Comparison of ENCODE assay signal across 21 cellular contexts in the genomic region with DNA sequence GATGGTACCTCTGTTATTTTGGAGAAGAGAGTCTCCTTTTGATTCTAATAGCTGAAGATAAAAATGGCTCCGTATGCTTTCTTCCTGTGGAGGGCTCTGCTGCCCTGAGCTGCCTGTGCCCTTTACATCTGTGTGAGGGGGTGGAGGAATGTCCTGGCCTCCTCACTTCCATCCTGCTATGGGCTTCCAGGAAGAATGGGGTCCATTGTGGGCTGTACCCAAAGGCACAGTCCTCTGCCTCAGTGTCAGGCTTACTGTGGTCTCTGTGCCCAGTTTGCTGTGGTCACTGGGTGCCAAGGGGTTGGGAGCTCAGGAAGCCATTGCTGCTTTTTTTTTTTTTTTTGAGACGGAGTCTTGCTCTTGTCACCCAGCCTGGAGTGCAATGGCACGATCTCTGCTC. TPM values are rescaled to one million over a fixed set of nuclear protein-coding genes. Genes with fewer than 3 reads are reported as not detected.
A peak's percentile ranks its signal among the peaks of the same experiment; 100 is the strongest.
DNase-seq lines count a peak whose midpoint lies in the region; ATAC-seq and TF ChIP-seq lines count a peak whose summit lies in the region.
"Had no signal": no experiment of that assay in that cellular context is flagged by ENCODE, and none has a peak within 500 bp of the region (broad histone marks: within the 10 kb centered on the region; RNA-seq: fewer than 3 reads in every experiment).

No MANE protein-coding gene starts in this region.

- no peak for TF ChIP-seq EP300 in sigmoid colon (IDR thresholded peaks at IDR 0.05)

- no peaks in the 10 kb centered on the region for H3K9me2 ChIP-seq in GM23338 (ENCODE audit: insufficient read depth)

- no peaks in the 10 kb centered on the region for H3K27me3 ChIP-seq in GM23338 (ENCODE audit: insufficient read depth)
- no peaks in the 10 kb centered on the region for H3K27me3 ChIP-seq in right atrium auricular region
- H3K27me3 ChIP-seq in sigmoid colon, result no peaks in the 10 kb centered on the region

- H3K4me1 ChIP-seq in GM23338 (ENCODE audit: insufficient read depth), result peaks cover 4% of the 10 kb centered on the region
- H3K4me1 ChIP-seq in right atrium auricular region, result peaks cover 0 to 35% of the 10 kb centered on the region in 2 donors
- H3K4me1 ChIP-seq in sigmoid colon, result peaks cover 0 to 48% (median 41%) of the 10 kb centered on the region in 4 donors

- H3K79me2 ChIP-seq in GM23338 (replicated peaks; ENCODE audit: insufficient read depth), result peaks cover 95% of the 10 kb centered on the region

- 78 to 90% methylated on average over 3 of the region's 3 CpGs for WGBS in sigmoid colon, 2 donors

- H3K36me3 Mint-ChIP-seq in GM23338 (ENCODE audit: low read depth) (peaks cover 22% of the 10 kb centered on the region), WTC11 (peaks cover 24% of the 10 kb centered on the region)
- H3K36me3 Mint-ChIP-seq: activated naive CD8-positive, alpha-beta T cell treated with anti-CD3 and anti-CD28 coated beads, Interleukin-2, amount 10 ng/mL, durations not matched to agents 7 days and 5 days had no signal

- H3K36me3 ChIP-seq in GM23338 (ENCODE audit: insufficient read depth) (0 out of 2 replicates have a peak, but pooled peaks cover 6% of the 10 kb centered on the region), right atrium auricular region (no peaks in the 10 kb centered on the region), sigmoid colon (peaks cover 0 to 16% (median 0%) of the 10 kb centered on the region in 4 donors)

- CTCF ChIA-PET in WTC11 (lab: Charles Lee), result interaction anchor here (0.6 to 2.0 kb wide), 9 partner anchors 13 to 313 kb away, joined by 3 to 15 read pairs (median 4); a partner anchor contains a TSS

- no peak overlapping the region; the same call in 1 of the 2 replicates for H3K27ac Mint-ChIP-seq in GM23338
- H3K27ac Mint-ChIP-seq in WTC11, result peak overlapping the region; percentile 78; the same call in 1 of the 2 replicates
- H3K27ac Mint-ChIP-seq: activated naive CD8-positive, alpha-beta T cell treated with anti-CD3 and anti-CD28 coated beads, Interleukin-2, amount 10 ng/mL, durations not matched to agents 7 days and 5 days; activated T-helper 2 cell treated with anti-CD3 and anti-CD28 coated beads, Interferon-gamma antibody, Interleukin-2, Interleukin-4, amounts not matched to agents 10 μg/mL and 5 μg/mL and 100 μg/mL, durations not matched to agents 14 hours and 24 hours and 36 hours; immature natural killer cell; nephron progenitor cell had no signal

- TF ChIP-seq CTCF in GM23338 (conservative IDR thresholded peaks at IDR 0.05; ENCODE audit: low read depth in 2 of 2) (no peak), WTC11 (IDR thresholded peaks at IDR 0.05) (no peak), right atrium auricular region (IDR thresholded peaks at IDR 0.05) (no peak), sigmoid colon (IDR thresholded peaks at IDR 0.05) (no peak)

- H3F3A ChIP-seq in GM23338 (replicated peaks; ENCODE audit: low read depth), result peaks cover 4% of the 10 kb centered on the region; the same call in 1 of the 2 replicates

- H3K4me3 Mint-ChIP-seq in GM23338, result no peak overlapping the region
- H3K4me3 Mint-ChIP-seq in WTC11, result no peak overlapping the region
- H3K4me3 Mint-ChIP-seq: activated naive CD8-positive, alpha-beta T cell treated with anti-CD3 and anti-CD28 coated beads, Interleukin-2, amount 10 ng/mL, durations not matched to agents 7 days and 5 days; immature natural killer cell; nephron progenitor cell had no signal

- H3K4me2 ChIP-seq in GM23338, result no peak overlapping the region

- H3K9me3 ChIP-seq in right atrium auricular region (no peaks in the 10 kb centered on the region), sigmoid colon (no peaks in the 10 kb centered on the region)
- H3K9me3 ChIP-seq: Caco-2 had no signal

- H3K27ac ChIP-seq in GM23338 (ENCODE audit: low read depth) (peak overlapping the region; percentile 14; the same call in 1 of the 2 replicates), right atrium auricular region (peak overlapping the region; percentile 50 to 79), sigmoid colon (peak overlapping the region; percentile 11 to 63 (median 54))

- H3K4me1 Mint-ChIP-seq in GM23338, result peaks cover 14% of the 10 kb centered on the region
- H3K4me1 Mint-ChIP-seq in WTC11, result peaks cover 18% of the 10 kb centered on the region

- peak; percentile 51 for ATAC-seq in GM23338
- peak; percentile 33; the same call in 1 of the 2 replicates for ATAC-seq in WTC11

- H3K9me3 Mint-ChIP-seq in GM23338, result no peaks in the 10 kb centered on the region
- H3K9me3 Mint-ChIP-seq in WTC11, result no peaks in the 10 kb centered on the region
- H3K9me3 Mint-ChIP-seq: activated naive CD8-positive, alpha-beta T cell treated with anti-CD3 and anti-CD28 coated beads, Interleukin-2, amount 10 ng/mL, durations not matched to agents 7 days and 5 days; activated T-helper 2 cell treated with anti-CD3 and anti-CD28 coated beads, Interferon-gamma antibody, Interleukin-2, Interleukin-4, amounts not matched to agents 10 μg/mL and 5 μg/mL and 100 μg/mL, durations not matched to agents 14 hours and 24 hours and 36 hours; immature natural killer cell; nephron progenitor cell had no signal

- POLR2A ChIA-PET in WTC11 (lab: Charles Lee), result interaction anchor here (0.6 to 1.5 kb wide), 5 partner anchors 10 to 41 kb away, joined by 3 to 10 read pairs (median 4); a partner anchor contains a TSS

- no peak overlapping the region for H2AFZ ChIP-seq in GM23338

- DNase-seq in GM23338 (ENCODE audit: low spot score), result no peak
- no peak for DNase-seq in WTC11 (ENCODE audit: low spot score)
- DNase-seq in right atrium auricular region (ENCODE audit: low spot score), result no peak
- no peak for DNase-seq in sigmoid colon
- no peak for DNase-seq in MV-4-11 (lab: John Stamatoyannopoulos, UW)
- DNase-seq in DMS114 treated with DMSO at 0.1 percent for 48 hours (lab: John Stamatoyannopoulos, UW; ENCODE audit: unreplicated experiment), result no peak
- no peak for DNase-seq in SHP77 (lab: John Stamatoyannopoulos, UW)
- DNase-seq in NCI-H524 (lab: John Stamatoyannopoulos, UW), result no peak
- DNase-seq: activated CD4-positive, alpha-beta T cell treated with anti-CD3 and anti-CD28 coated beads, Interleukin-2, amount 50 U/mL, for 48 hours; activated CD8-positive, alpha-beta memory T cell treated with anti-CD3 and anti-CD28 coated beads, Interleukin-2, amount 50 U/mL, for 4 hours; activated naive CD8-positive, alpha-beta T cell treated with anti-CD3 and anti-CD28 coated beads, Interleukin-2, amount 10 ng/mL, durations not matched to agents 7 days and 5 days; Caco-2; DND-41; effector CD4-positive, alpha-beta T cell; hippocampal formation; immature natural killer cell; NCI-H1694 treated with DMSO at 0.1 percent for 48 hours; NCI-H69; nephron progenitor cell; T1000 had no signal

- H4K20me1 ChIP-seq in GM23338 (replicated peaks; ENCODE audit: insufficient read depth), result peaks cover 23% of the 10 kb centered on the region

- H3K4me3 ChIP-seq in GM23338, result no peak overlapping the region
- no peak overlapping the region for H3K4me3 ChIP-seq in right atrium auricular region
- no peak overlapping the region for H3K4me3 ChIP-seq in sigmoid colon

- intact Hi-C loops in sigmoid colon (cut with DNase I), result no loop called here

- peaks cover 3% of the 10 kb centered on the region for H3K27me3 Mint-ChIP-seq in GM23338 (ENCODE audit: insufficient read depth, low read depth, poor library complexity)
- no peaks in the 10 kb centered on the region for H3K27me3 Mint-ChIP-seq in WTC11 (ENCODE audit: low read depth)
- H3K27me3 Mint-ChIP-seq: activated naive CD8-positive, alpha-beta T cell treated with anti-CD3 and anti-CD28 coated beads, Interleukin-2, amount 10 ng/mL, durations not matched to agents 7 days and 5 days had no signal

- TF ChIP-seq POLR2A in sigmoid colon (IDR thresholded peaks at IDR 0.05), result no peak

TF ChIP-seq in GM23338, 12 proteins besides CTCF, POLR2A, EP300 and RAD21 (continues in another document):
- TF ChIP-seq JUNB (IDR thresholded peaks at IDR 0.05; ENCODE audit: unreplicated experiment) (no peak), EZH2 (IDR thresholded peaks at IDR 0.05; ENCODE audit: low read depth, unreplicated experiment) (no peak), STAT1 (IDR thresholded peaks at IDR 0.05; ENCODE audit: unreplicated experiment) (no peak)

TF ChIP-seq in WTC11, 78 proteins besides CTCF, POLR2A, EP300 and RAD21 (continues in another document):
- TF ChIP-seq SMAD4 (CRISPR knock-in tag; IDR thresholded peaks at IDR 0.05) (no peak), FOXJ3 (CRISPR knock-in tag; IDR thresholded peaks at IDR 0.05; ENCODE audit: borderline replicate concordance) (no peak), ZNF423 (CRISPR knock-in tag; IDR thresholded peaks at IDR 0.05) (no peak), NR2C2 (CRISPR knock-in tag; IDR thresholded peaks at IDR 0.05) (no peak)
- TF ChIP-seq, protein P1, sequence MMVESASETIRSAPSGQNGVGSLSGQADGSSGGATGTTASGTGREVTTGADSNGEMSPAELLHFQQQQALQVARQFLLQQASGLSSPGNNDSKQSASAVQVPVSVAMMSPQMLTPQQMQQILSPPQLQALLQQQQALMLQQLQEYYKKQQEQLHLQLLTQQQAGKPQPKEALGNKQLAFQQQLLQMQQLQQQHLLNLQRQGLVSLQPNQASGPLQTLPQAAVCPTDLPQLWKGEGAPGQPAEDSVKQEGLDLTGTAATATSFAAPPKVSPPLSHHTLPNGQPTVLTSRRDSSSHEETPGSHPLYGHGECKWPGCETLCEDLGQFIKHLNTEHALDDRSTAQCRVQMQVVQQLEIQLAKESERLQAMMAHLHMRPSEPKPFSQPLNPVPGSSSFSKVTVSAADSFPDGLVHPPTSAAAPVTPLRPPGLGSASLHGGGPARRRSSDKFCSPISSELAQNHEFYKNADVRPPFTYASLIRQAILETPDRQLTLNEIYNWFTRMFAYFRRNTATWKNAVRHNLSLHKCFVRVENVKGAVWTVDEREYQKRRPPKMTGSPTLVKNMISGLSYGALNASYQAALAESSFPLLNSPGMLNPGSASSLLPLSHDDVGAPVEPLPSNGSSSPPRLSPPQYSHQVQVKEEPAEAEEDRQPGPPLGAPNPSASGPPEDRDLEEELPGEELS (CRISPR knock-in tag; IDR thresholded peaks at IDR 0.05), result no peak

RNA-seq across cellular contexts. Expression of a gene that starts 14.4 kb away (rescaled TPM):
- total RNA-seq in GM23338 (2014; rRNA removed; shearing (Covaris generic)), result 152 and 167 TPM in 2 replicates
- polyA plus RNA-seq in GM23338 (2016; fragmentation: Nextera tagmentation; extraction: Ambion mirVana) (29.6 and 29.9 TPM in 2 replicates), sigmoid colon (10 to 100 TPM in 1 of 3 donors, 1 to 10 TPM in 2; 4.2 to 42.7 (median 7.4) TPM)
- total RNA-seq in WTC11 (2021) (113 to 119 TPM (median 115 TPM) in 3 replicates), right atrium auricular region (100 to 1,000 TPM; 115 to 174 TPM), sigmoid colon (10 to 100 TPM; 42.8 to 73.4 (median 66.5) TPM)

RNA-seq across cellular contexts. Expression of a gene that starts 55.3 kb away (rescaled TPM):
- total RNA-seq in GM23338 (2014; rRNA removed; shearing (Covaris generic)), result 5.9 and 7.3 TPM in 2 replicates
- polyA plus RNA-seq in GM23338 (2016; fragmentation: Nextera tagmentation; extraction: Ambion mirVana), result 2.8 and 4.2 TPM in 2 replicates
- 11.0 to 12.7 TPM (median 11.5 TPM) in 3 replicates for total RNA-seq in WTC11 (2021)
- 1 to 10 TPM; 4.8 to 7.4 TPM for total RNA-seq in right atrium auricular region
- 1 to 10 TPM; 2.5 to 9.7 (median 4.5) TPM for total RNA-seq in sigmoid colon
- polyA plus RNA-seq in sigmoid colon, result 10 to 100 TPM in 1 of 3 donors, 1 to 10 TPM in 2; 3.6 to 11.6 (median 5.1) TPM

Comparison
In these comparisons a context has a peak if more than half of its experiments do, and no peak if none do; other contexts are left out.
1. H3K27ac ChIP-seq: peak in every context shown above with its lines; median percentile 64 in right atrium auricular region; 54 in sigmoid colon; 14 in GM23338.